In the genomic region with DNA sequence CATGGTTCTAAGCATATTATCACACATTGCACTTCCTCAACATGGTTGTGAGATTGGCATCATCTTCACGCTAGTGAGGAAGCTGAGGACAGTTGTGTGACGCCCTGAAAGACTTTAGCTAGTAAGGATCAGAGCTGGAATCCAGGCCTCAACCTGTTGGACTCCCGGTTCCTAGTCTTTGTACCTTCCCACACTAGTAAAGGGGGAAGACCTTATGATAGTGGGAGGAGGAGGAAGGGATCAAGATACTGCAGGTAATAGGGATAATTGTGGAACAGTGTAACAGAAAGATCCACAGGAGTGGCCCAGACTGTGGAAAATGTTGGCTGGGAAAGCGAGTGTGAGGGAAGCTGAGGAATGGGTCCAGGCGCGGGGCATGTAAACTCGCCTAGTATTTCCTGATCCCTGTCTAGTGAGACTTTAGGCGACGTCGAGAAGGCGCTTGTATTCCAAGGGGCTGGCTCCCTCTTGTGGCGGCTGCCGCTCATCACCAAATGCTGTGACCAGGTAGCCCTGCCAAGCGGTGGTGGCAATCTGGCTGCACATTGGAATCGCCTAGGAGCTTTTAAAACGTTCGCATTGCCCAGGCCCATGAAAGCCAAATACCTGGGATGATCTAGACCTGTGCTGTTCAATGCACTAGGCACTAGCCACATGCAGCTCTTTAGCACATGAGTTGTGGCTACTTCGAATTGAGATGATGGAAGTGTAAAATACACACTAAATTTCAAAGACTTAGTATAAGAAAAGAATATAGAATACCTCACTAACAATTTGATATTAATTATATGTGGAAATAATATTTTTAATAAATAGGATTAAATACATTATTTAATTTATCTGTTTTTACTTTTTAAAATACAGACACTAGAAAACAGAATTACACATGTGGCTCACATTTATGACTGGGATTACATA, we compare ENCODE assay signal across 8 cellular contexts. TPM values are rescaled to one million over a fixed set of nuclear protein-coding genes. Genes with fewer than 3 reads are reported as not detected.
DNase-seq lines count a peak whose midpoint lies in the region; ATAC-seq and TF ChIP-seq lines count a peak whose summit lies in the region.

No MANE protein-coding gene starts in this region.

- H3K27me3 Mint-ChIP-seq in nephron progenitor cell (ENCODE audit: low read depth, poor library complexity), result no peaks in the 10 kb centered on the region

- no peak for TF ChIP-seq EP300 in suprapubic skin (IDR thresholded peaks at IDR 0.05)

- TF ChIP-seq CTCF in fibroblast of mammary gland (conservative IDR thresholded peaks at IDR 0.05; ENCODE audit: control insufficient read depth, insufficient read depth, low read depth, low read length), result peak; percentile 89
- peak; percentile 90 for TF ChIP-seq CTCF in nephron progenitor cell (IDR thresholded peaks at IDR 0.05)
- TF ChIP-seq CTCF in suprapubic skin (IDR thresholded peaks at IDR 0.05), result peak; percentile 27 to 82

- H3K36me3 ChIP-seq in suprapubic skin, result no peaks in the 10 kb centered on the region

- WGBS in suprapubic skin, result 14% methylated on average over 18 of the region's 18 CpGs

- H3K9me3 Mint-ChIP-seq in nephron progenitor cell, result no peaks in the 10 kb centered on the region

- no peaks in the 10 kb centered on the region for H3K36me3 Mint-ChIP-seq in nephron progenitor cell (ENCODE audit: low read depth)

- ATAC-seq in GM21423 (IDR thresholded peaks at IDR 0.05; ENCODE audit: unreplicated experiment), result peak; percentile 92

- H3K4me1 ChIP-seq in suprapubic skin, result peaks cover 4% of the 10 kb centered on the region

- no peaks in the 10 kb centered on the region for H3K4me1 Mint-ChIP-seq in nephron progenitor cell

- H3K9me3 ChIP-seq in suprapubic skin, result no peaks in the 10 kb centered on the region

- no peak overlapping the region for H3K27ac Mint-ChIP-seq in nephron progenitor cell

- H3K27ac ChIP-seq in suprapubic skin, result no peak overlapping the region

- DNase-seq in DMS 273 treated with DMSO at 0.1 percent for 48 hours (lab: John Stamatoyannopoulos, UW) (peak; percentile 37), HT1080 (ENCODE audit: low read depth) (peak; percentile 71), NOMO-1 treated with dmso at 0.1 percent for 144 hours (lab: John Stamatoyannopoulos, UW; ENCODE audit: unreplicated experiment) (peak; percentile 55), activated T-cell treated with anti-CD3 and anti-CD28 coated beads for 4 hours (peak; percentile 19), fibroblast of mammary gland (ENCODE audit: low read depth) (peak; percentile 68), nephron progenitor cell (peak; percentile 90), suprapubic skin (ENCODE audit: low spot score in 2 of 2) (peak; percentile 68 to 86)

- TF ChIP-seq POLR2A in suprapubic skin (IDR thresholded peaks at IDR 0.05), result no peak

- H3K27me3 ChIP-seq in suprapubic skin, result no peaks in the 10 kb centered on the region

- H3K4me3 Mint-ChIP-seq in nephron progenitor cell, result peak overlapping the region; percentile 19

- H3K4me3 ChIP-seq in fibroblast of mammary gland (ENCODE audit: control insufficient read depth, low read depth, low read length) (no peak overlapping the region), suprapubic skin (no peak overlapping the region)

RNA-seq across cellular contexts. Expression of a gene that starts 38.8 kb away (rescaled TPM):
- not detected in 2 replicates for total RNA-seq in HT1080 (2014; rRNA removed; shearing (Covaris generic))
- polyA plus RNA-seq in HT1080 (2015; cell fraction: cytosol; rRNA removed), result not detected in 2 replicates
- polyA plus RNA-seq in HT1080 (2015; cell fraction: nucleus; rRNA removed), result not detected in 2 replicates
- total RNA-seq in suprapubic skin, result not detected

Comparison
In these comparisons a context has a peak if more than half of its experiments do, and no peak if none do; other contexts are left out.
1. DNase-seq: peak in every context shown above with its lines; median percentile 90 in nephron progenitor cell; 77 in suprapubic skin; 71 in HT1080; 68 in fibroblast of mammary gland; 55 in NOMO-1 treated with dmso at 0.1 percent for 144 hours; 37 in DMS 273 treated with DMSO at 0.1 percent for 48 hours; 19 in activated T-cell treated with anti-CD3 and anti-CD28 coated beads for 4 hours.